ENCODE assay signal across 8 cellular contexts in genomic region chr11:112073941-112074811, GRCh38. TPM values are rescaled to one million over a fixed set of nuclear protein-coding genes. Genes with fewer than 3 reads are reported as not detected.
DNase-seq lines count a peak whose midpoint lies in the region; ATAC-seq, FAIRE-seq and TF ChIP-seq lines count a peak whose summit lies in the region.

NKAPD1 (plus strand) TSS chr11:112074299; CDS start chr11:112075575, 1,276 bp downstream.
A gene with protein sequence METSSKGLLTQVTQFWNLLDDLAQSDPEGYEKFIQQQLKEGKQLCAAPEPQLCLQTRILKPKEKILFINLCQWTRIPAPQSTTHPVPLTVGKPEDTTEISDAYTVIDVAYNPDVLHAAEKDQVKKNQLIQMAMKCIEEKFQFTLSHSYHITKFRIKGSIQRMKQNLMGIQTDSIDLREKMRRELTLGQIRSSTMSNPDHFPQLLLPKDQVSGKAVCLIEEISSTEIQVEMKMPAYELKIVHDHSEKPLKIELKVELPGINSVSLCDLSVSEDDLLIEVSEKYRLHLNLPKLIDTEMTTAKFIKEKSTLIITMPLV (minus strand): TSS chr11:112074017. CDS start chr11:112073174, 843 bp downstream.

- peak; percentile 74 for FAIRE-seq in islet of Langerhans (lab: Jason Lieb, UNC)

- H3K9me3 ChIP-seq in AG04450 (ENCODE audit: control insufficient read depth, insufficient read depth, low read length) = no peaks in the 10 kb centered on the region; the same call in 1 of the 2 replicates

- H3K4me1 Mint-ChIP-seq in activated B cell treated with CpG ODN at 0.5 μM for 24 hours = peaks cover 25% of the 10 kb centered on the region

- H3K27ac Mint-ChIP-seq in activated B cell treated with CpG ODN at 0.5 μM for 24 hours = peak within 1 kb of the TSS; percentile 95

- H3K27ac ChIP-seq in AG04450 (ENCODE audit: low read depth, low read length) = peak within 1 kb of the TSS; percentile 98

- peaks cover 36% of the 10 kb centered on the region for H3K36me3 Mint-ChIP-seq in activated B cell treated with CpG ODN at 0.5 μM for 24 hours (ENCODE audit: low read depth)

- peak within 1 kb of the TSS; percentile 96 for H3K4me3 Mint-ChIP-seq in activated B cell treated with CpG ODN at 0.5 μM for 24 hours

- CTCF ChIA-PET in AG04450 (lab: Charles Lee) = interaction anchor here (1.5 kb wide), 1 partner anchor 206 kb away, joined by 6 read pairs; no protein-coding TSS in a partner anchor
- CTCF ChIA-PET in activated B cell treated with CpG ODN at 0.5 μM for 24 hours (lab: Charles Lee) = no interaction called here

- POLR2A ChIA-PET in AG04450 (lab: Yijun Ruan, JAX) = no interaction called here
- POLR2A ChIA-PET in activated B cell treated with CpG ODN at 0.5 μM for 24 hours (lab: Charles Lee) = interaction anchor here (0.8 to 2.3 kb wide), 7 partner anchors 9 to 147 kb away, joined by 3 to 14 read pairs (median 3); partner anchors contain the start of genes SDHD and TIMM8B

- TF ChIP-seq CTCF in AG04450 (IDR thresholded peaks at IDR 0.05; ENCODE audit: low read depth, low read length) (peak; percentile 19; the same call in 1 of the 2 replicates), activated B cell treated with CpG ODN at 0.5 μM for 24 hours (IDR thresholded peaks at IDR 0.05) (no peak)

- peak within 1 kb of the TSS; percentile 97 for H3K4me3 ChIP-seq in AG04450 (ENCODE audit: low read depth, low read length)

- DNase-seq in AG04450 (ENCODE audit: low read depth, low spot score) = peak; percentile 69
- DNase-seq in NCI-H2227 treated with DMSO at 0.1 percent for 48 hours (lab: John Stamatoyannopoulos, UW) = peak; percentile 79
- DNase-seq in activated B cell treated with CpG ODN at 0.5 μM for 24 hours = peak; percentile 69
- DNase-seq in central memory CD4-positive, alpha-beta T cell = peak; percentile 85
- DNase-seq in stimulated activated CD4-positive, alpha-beta T cell treated with anti-CD3 and anti-CD28 coated beads, Interleukin-12 subunit alpha, Interleukin-12 subunit beta, amount 100 ng/mL, for 4 hours = peak; percentile 67

- no peaks in the 10 kb centered on the region for H3K27me3 Mint-ChIP-seq in activated B cell treated with CpG ODN at 0.5 μM for 24 hours

- intact Hi-C loops in activated B cell treated with CpG ODN at 0.5 μM for 24 hours (cut with micrococcal nuclease) = loop anchor here (1.0 to 10.0 kb wide), 6 partner anchors 12 to 1701 kb away; partner anchors contain the start of genes CFAP68, CLDN25, DLAT and FDXACB1

- H3K9me3 Mint-ChIP-seq in activated B cell treated with CpG ODN at 0.5 μM for 24 hours = no peaks in the 10 kb centered on the region

- H3K27me3 ChIP-seq in AG04450 (ENCODE audit: control insufficient read depth, insufficient read depth, low read length) = no peaks in the 10 kb centered on the region

- ATAC-seq in GM18873 (IDR thresholded peaks at IDR 0.05; ENCODE audit: low FRiP score, unreplicated experiment) = peak; percentile 87
- peak; percentile 73 for ATAC-seq in HG03139 (IDR thresholded peaks at IDR 0.05; ENCODE audit: unreplicated experiment)
- peak; percentile 92 for ATAC-seq in activated B cell treated with CpG ODN at 0.5 μM for 24 hours (ENCODE audit: low read depth)

RNA-seq across cellular contexts. Expression of gene NKAPD1, which starts in this region (rescaled TPM):
- 18.2 and 23.2 TPM in 2 replicates for polyA plus RNA-seq in AG04450 (2011; rRNA removed)
- polyA minus RNA-seq in AG04450 (2011; rRNA and poly(A)+ RNA removed) = 13.5 and 16.3 TPM in 2 replicates
- 24.0 and 26.3 TPM in 2 replicates for total RNA-seq in activated B cell treated with CpG ODN at 0.5 μM for 24 hours

RNA-seq across cellular contexts. Expression of the second gene that starts in this region (rescaled TPM):
- polyA plus RNA-seq in AG04450 (2011; rRNA removed) = 1.5 TPM in 2 replicates
- polyA minus RNA-seq in AG04450 (2011; rRNA and poly(A)+ RNA removed) = 0.65 and 0.74 TPM in 2 replicates
- total RNA-seq in activated B cell treated with CpG ODN at 0.5 μM for 24 hours = 0.22 and 0.44 TPM in 2 replicates

Comparison
In these comparisons a context has a peak if more than half of its experiments do, and no peak if none do; other contexts are left out.
1. Peak in every context shown above with its lines: DNase-seq, ATAC-seq, H3K4me3 ChIP-seq and H3K27ac ChIP-seq.